Comparison of ENCODE assay signal across 8 cellular contexts in the genomic region with DNA sequence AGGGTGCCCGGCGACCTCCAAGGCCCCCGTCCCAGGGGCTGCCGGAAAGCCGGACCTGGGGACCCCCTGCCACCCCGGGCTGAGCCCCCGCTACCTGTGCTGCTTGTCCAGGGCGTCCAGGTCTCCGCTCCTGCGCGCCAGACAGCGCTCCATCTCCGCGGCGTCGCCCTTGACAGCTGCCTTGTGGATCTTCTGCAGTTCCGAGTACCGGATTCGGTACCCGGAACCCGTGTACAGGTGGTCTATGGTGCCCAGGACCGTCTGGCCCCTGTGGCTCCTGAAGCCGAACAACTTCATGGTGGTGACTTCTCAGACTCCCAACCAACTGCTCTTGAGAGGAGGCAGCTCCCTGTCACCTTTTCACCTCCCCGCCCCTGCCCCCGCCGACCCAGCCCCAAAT.
A peak's percentile ranks its signal among the peaks of the same experiment; 100 is the strongest.
DNase-seq lines count a peak whose midpoint lies in the region; ATAC-seq and TF ChIP-seq lines count a peak whose summit lies in the region.
"Not testable (repeated sequence)": the region's sequence is repeated elsewhere in the genome, so short reads cannot be mapped to it uniquely, and the experiment has no call there.

No MANE protein-coding gene starts in this region.

- not testable (repeated sequence) for TF ChIP-seq CTCF in endodermal cell (conservative IDR thresholded peaks at IDR 0.05)

- H3K27me3 ChIP-seq in endodermal cell (ENCODE audit: control insufficient read depth, insufficient read depth, low read length, poor library complexity, severe bottlenecking); thymus (ENCODE audit: control insufficient read depth, insufficient read depth): not testable (repeated sequence)

- H3K4me1 Mint-ChIP-seq in endodermal cell, naive B cell: not testable (repeated sequence)

- H3K9ac ChIP-seq in endodermal cell (ENCODE audit: extremely low read depth, low read length, poor library complexity, severe bottlenecking): not testable (repeated sequence)

- not testable (repeated sequence) for H3K27ac Mint-ChIP-seq in endodermal cell
- H3K27ac Mint-ChIP-seq in naive B cell: peak overlapping the region in 3 of 6 donors; percentile 20 to 64 (median 39)

- DNase-seq in D341Med (ENCODE audit: low spot score): peak; percentile 18
- DNase-seq in NCI-H82 (lab: John Stamatoyannopoulos, UW): peak; percentile 34
- peak; percentile 63 for DNase-seq in activated effector memory CD4-positive, alpha-beta T cell treated with anti-CD3 and anti-CD28 coated beads, Interleukin-2, amount 50 U/mL, for 16 hours
- not testable (repeated sequence) for DNase-seq in endodermal cell, naive B cell

- not testable (repeated sequence) for H3K36me3 Mint-ChIP-seq in endodermal cell (ENCODE audit: low read depth); naive B cell

- H3K4me3 ChIP-seq in endodermal cell (ENCODE audit: low read length): not testable (repeated sequence)
- H3K4me3 ChIP-seq in thymus (ENCODE audit: low read length): peak overlapping the region; percentile 51

- not testable (repeated sequence) for H3K27me3 Mint-ChIP-seq in endodermal cell (ENCODE audit: insufficient read depth); naive B cell

- WGBS in endodermal cell (ENCODE audit: insufficient coverage in 1 of 2, insufficient read length in 1 of 2), 2 experiments: 80 to 87% methylated on average over 1 to 26 of the region's 26 CpGs
- WGBS in thymus: 32% methylated on average over 26 of the region's 26 CpGs

- H3K4me3 Mint-ChIP-seq in endodermal cell (peak overlapping the region; percentile 48), naive B cell (peak overlapping the region in 5 of 8 donors; percentile 86 to 94 (median 92))

- peak; percentile 26 for ATAC-seq in GM19395 (IDR thresholded peaks at IDR 0.05; ENCODE audit: unreplicated experiment)
- ATAC-seq in HG02870 (IDR thresholded peaks at IDR 0.05; ENCODE audit: unreplicated experiment): peak; percentile 20
- peak in 1 of 2 donors; percentile 22 for ATAC-seq in naive B cell (ENCODE audit: low read depth in 2 of 2)

- H3K4me1 ChIP-seq in endodermal cell (ENCODE audit: control insufficient read depth, insufficient read depth, low read length); thymus (ENCODE audit: control insufficient read depth, insufficient read depth, low read length): not testable (repeated sequence)

- not testable (repeated sequence) for H3K9me3 ChIP-seq in endodermal cell (ENCODE audit: control insufficient read depth, low read length); thymus (ENCODE audit: control insufficient read depth)

- H3K27ac ChIP-seq in endodermal cell (ENCODE audit: low read depth, low read length); thymus (ENCODE audit: low read depth): not testable (repeated sequence)

- not testable (repeated sequence) for H3K36me3 ChIP-seq in endodermal cell (ENCODE audit: control insufficient read depth, insufficient read depth, low read length); thymus (ENCODE audit: control insufficient read depth, insufficient read depth)

- peaks cover 28% of the 10 kb centered on the region for H3K9me3 Mint-ChIP-seq in endodermal cell
- H3K9me3 Mint-ChIP-seq in naive B cell: not testable (repeated sequence)
